In genomic region chr12:8662592-8662991, GRCh38 we compare ENCODE assay signal across 12 cellular contexts. TPM values are rescaled to one million over a fixed set of nuclear protein-coding genes. Genes with fewer than 3 reads are reported as not detected.
DNase-seq lines count a peak whose midpoint lies in the region; ATAC-seq and TF ChIP-seq lines count a peak whose summit lies in the region.
"Had no signal": no experiment of that assay in that cellular context is flagged by ENCODE, and none has a peak within 500 bp of the region (broad histone marks: within the 10 kb centered on the region; RNA-seq: fewer than 3 reads in every experiment).

A gene with protein sequence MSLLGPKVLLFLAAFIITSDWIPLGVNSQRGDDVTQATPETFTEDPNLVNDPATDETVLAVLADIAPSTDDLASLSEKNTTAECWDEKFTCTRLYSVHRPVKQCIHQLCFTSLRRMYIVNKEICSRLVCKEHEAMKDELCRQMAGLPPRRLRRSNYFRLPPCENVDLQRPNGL (minus strand): TSS chr12:8662826. CDS start chr12:8662104, 722 bp downstream.

- H3K9me3 ChIP-seq in heart left ventricle: peaks cover 0 to 2% (median 0%) of the 10 kb centered on the region in 12 donors
- H3K9me3 ChIP-seq in psoas muscle: no peaks in the 10 kb centered on the region

- no peaks in the 10 kb centered on the region for H3K27me3 ChIP-seq in heart left ventricle
- peaks cover 0 to 3% (median 0%) of the 10 kb centered on the region in 3 donors for H3K27me3 ChIP-seq in psoas muscle (ENCODE audit: insufficient read depth in 3 of 3, low read length in 2 of 3)

- H3K27ac ChIP-seq in adipose tissue (ENCODE audit: low read depth, low read length) (no peak within 1 kb of the TSS), heart left ventricle (peak within 1 kb of the TSS; percentile 11 to 78 (median 62)), psoas muscle (peak within 1 kb of the TSS; percentile 9)
- H3K27ac ChIP-seq: SK-N-MC had no signal

- intact Hi-C loops in heart left ventricle (cut with DNase I): loop anchor here in 1 of 10 donors (5.0 kb wide), 1 partner anchor 390 kb away; no protein-coding TSS in a partner anchor
- intact Hi-C loops in psoas muscle (cut with DNase I): no loop called here

- H3K4me3 ChIP-seq in AG09309 (ENCODE audit: control insufficient read depth, low read depth, low read length): peak within 1 kb of the TSS; percentile 57
- H3K4me3 ChIP-seq in heart left ventricle: peak within 1 kb of the TSS in 10 of 12 donors; percentile 12 to 53 (median 30)
- H3K4me3 ChIP-seq in psoas muscle: no peak within 1 kb of the TSS
- H3K4me3 ChIP-seq: SK-N-MC had no signal

- peaks cover 0 to 6% (median 0%) of the 10 kb centered on the region in 12 donors for H3K4me1 ChIP-seq in heart left ventricle
- no peaks in the 10 kb centered on the region for H3K4me1 ChIP-seq in psoas muscle

- no peak for TF ChIP-seq CTCF in AG09309 (IDR thresholded peaks at IDR 0.05; ENCODE audit: control insufficient read depth, insufficient read depth, low read depth, low read length, missing control alignments)
- TF ChIP-seq CTCF in heart left ventricle (IDR thresholded peaks at IDR 0.05): no peak
- TF ChIP-seq CTCF in psoas muscle (IDR thresholded peaks at IDR 0.05): no peak

- no peak within 1 kb of the TSS for H3K4me3 Mint-ChIP-seq in activated T-helper 17 cell treated with anti-CD3 and anti-CD28 coated beads, Interleukin-2, amount 50 U/mL, for 72 hours
- H3K4me3 Mint-ChIP-seq: activated CD4-positive, alpha-beta T cell treated with anti-CD3 and anti-CD28 coated beads, Interleukin-2, amount 10 ng/mL, durations not matched to agents 24 days and 14 days; type B pancreatic cell had no signal

- H3K27me3 Mint-ChIP-seq in activated T-helper 17 cell treated with anti-CD3 and anti-CD28 coated beads, Interleukin-2, amount 50 U/mL, for 72 hours: peaks cover 18% of the 10 kb centered on the region
- H3K27me3 Mint-ChIP-seq: type B pancreatic cell had no signal

- TF ChIP-seq POLR2A in heart left ventricle (IDR thresholded peaks at IDR 0.05): peak in 1 of 2 donors; percentile 21

- H3K36me3 ChIP-seq in heart left ventricle (no peaks in the 10 kb centered on the region), psoas muscle (ENCODE audit: insufficient read depth in 1 of 2, low read depth in 1 of 2) (no peaks in the 10 kb centered on the region)

- H3K9me3 Mint-ChIP-seq in activated T-helper 17 cell treated with anti-CD3 and anti-CD28 coated beads, Interleukin-2, amount 50 U/mL, for 72 hours: no peaks in the 10 kb centered on the region
- H3K9me3 Mint-ChIP-seq: activated CD4-positive, alpha-beta T cell treated with anti-CD3 and anti-CD28 coated beads, Interleukin-2, amount 10 ng/mL, durations not matched to agents 24 days and 14 days had no signal

- DNase-seq in AG09309 (ENCODE audit: low read depth): peak; percentile 85
- peak in 2 of 5 donors; percentile 21 to 34 for DNase-seq in heart left ventricle
- DNase-seq in psoas muscle: no peak
- DNase-seq in activated T-cell treated with anti-CD3 and anti-CD28 coated beads, Interleukin-2, amount 50 U/mL, for 48 hours: no peak
- DNase-seq in NCI-H2107 treated with DMSO at 0.1 percent for 48 hours (lab: John Stamatoyannopoulos, UW; ENCODE audit: unreplicated experiment): no peak
- DNase-seq: activated CD4-positive, alpha-beta T cell treated with anti-CD3 and anti-CD28 coated beads, Interleukin-2, amount 10 ng/mL, durations not matched to agents 24 days and 14 days; effector memory CD4-positive, alpha-beta T cell had no signal

- H3K27ac Mint-ChIP-seq in activated T-helper 17 cell treated with anti-CD3 and anti-CD28 coated beads, Interleukin-2, amount 50 U/mL, for 72 hours: no peak within 1 kb of the TSS
- H3K27ac Mint-ChIP-seq: activated CD4-positive, alpha-beta T cell treated with anti-CD3 and anti-CD28 coated beads, Interleukin-2, amount 10 ng/mL, durations not matched to agents 24 days and 14 days; type B pancreatic cell had no signal

- 68 to 78% (median 70%) methylated on average over 6 of the region's 6 CpGs for WGBS in adipose tissue, 3 donors
- WGBS in heart left ventricle, 4 donors: 74 to 79% (median 78%) methylated on average over 6 of the region's 6 CpGs
- WGBS in psoas muscle, 3 donors: 37 to 50% (median 45%) methylated on average over 6 of the region's 6 CpGs

- no peaks in the 10 kb centered on the region for H3K36me3 Mint-ChIP-seq in activated T-helper 17 cell treated with anti-CD3 and anti-CD28 coated beads, Interleukin-2, amount 50 U/mL, for 72 hours (ENCODE audit: low read depth)

- H3K4me1 Mint-ChIP-seq in activated T-helper 17 cell treated with anti-CD3 and anti-CD28 coated beads, Interleukin-2, amount 50 U/mL, for 72 hours: no peaks in the 10 kb centered on the region
- H3K4me1 Mint-ChIP-seq: activated CD4-positive, alpha-beta T cell treated with anti-CD3 and anti-CD28 coated beads, Interleukin-2, amount 10 ng/mL, durations not matched to agents 24 days and 14 days had no signal

- peak; percentile 62 to 84 (median 74) for ATAC-seq in heart left ventricle
- peak in 3 of 4 donors; percentile 57 to 67 (median 64) for ATAC-seq in psoas muscle
- no peak for ATAC-seq in activated T-helper 17 cell treated with anti-CD3 and anti-CD28 coated beads, Interleukin-2, amount 50 U/mL, for 72 hours (replicated peaks)
- ATAC-seq in GM21423 (IDR thresholded peaks at IDR 0.05; ENCODE audit: unreplicated experiment): no peak

RNA-seq across cellular contexts. Expression of the gene that starts here (rescaled TPM):
- polyA plus RNA-seq in adipose tissue: 100 to 1,000 TPM in 1 of 3 donors, 10 to 100 TPM in 1, 1 to 10 TPM in 1; 7.9 to 132 (median 78.7) TPM
- 100 to 1,000 TPM in 2 of 9 donors, 10 to 100 TPM in 7; 12.4 to 137 (median 33.0) TPM for total RNA-seq in heart left ventricle
- polyA plus RNA-seq in heart left ventricle: 10 to 100 TPM; 10.2 to 17.4 TPM
- total RNA-seq in psoas muscle: 10 to 100 TPM in 3 of 4 donors, 1 to 10 TPM in 1; 3.4 to 27.9 (median 20.7) TPM
- polyA plus RNA-seq in psoas muscle: 10 to 100 TPM; 17.4 to 24.5 (median 23.3) TPM
- total RNA-seq in activated T-helper 17 cell treated with anti-CD3 and anti-CD28 coated beads, Interleukin-2, amount 50 U/mL, for 72 hours: not detected
- total RNA-seq: activated CD4-positive, alpha-beta T cell treated with anti-CD3 and anti-CD28 coated beads, Interleukin-2, amount 10 ng/mL, durations not matched to agents 24 days and 14 days had no signal

Comparison
In these comparisons a context has a peak if more than half of its experiments do, and no peak if none do; other contexts are left out.
1. RNA of the gene that starts here (total RNA-seq): 12.4 to 137 TPM in heart left ventricle and 3.4 to 27.9 TPM in psoas muscle; not detected in activated T-helper 17 cell treated with anti-CD3 and anti-CD28 coated beads, Interleukin-2, amount 50 U/mL, for 72 hours; every median in the first group is over 4 times any median in the second.
2. ATAC-seq: peak in heart left ventricle (4 of 4) and psoas muscle (3 of 4); none in activated T-helper 17 cell treated with anti-CD3 and anti-CD28 coated beads, Interleukin-2, amount 50 U/mL, for 72 hours (single experiment) and GM21423 (single experiment).